In genomic region chr20:59359908-59360307, GRCh38 we compare ENCODE assay signal across 26 cellular contexts. TPM values are rescaled to one million over a fixed set of nuclear protein-coding genes. Genes with fewer than 3 reads are reported as not detected.
"Had no signal": no experiment of that assay in that cellular context is flagged by ENCODE, and none has a peak within 500 bp of the region (broad histone marks: within the 10 kb centered on the region; RNA-seq: fewer than 3 reads in every experiment).

No MANE protein-coding gene starts in this region.

- H3K9ac ChIP-seq: parathyroid adenoma had no signal

- H3K79me2 ChIP-seq: parathyroid adenoma had no signal

- H3K9me3 ChIP-seq: esophagus squamous epithelium, left lung, neutrophil, right lobe of liver, thyroid gland, vagina had no signal

- DNase-seq: cortex of kidney; effector memory CD8-positive, alpha-beta T cell; erythroblast; esophagus squamous epithelium; foreskin melanocyte; hypothalamus; kidney; left lung; mesendoderm; midbrain; naive thymus-derived CD4-positive, alpha-beta T cell; nephron progenitor cell; right lobe of liver; stimulated activated CD4-positive, alpha-beta T cell treated with anti-CD3 and anti-CD28 coated beads, Interleukin-12 subunit alpha, Interleukin-12 subunit beta, amount 100 ng/mL, for 4 hours; stimulated activated CD4-positive, alpha-beta T cell treated with anti-CD3 and anti-CD28 coated beads, Interleukin-1b, Interleukin-23, amount 100 ng/mL, for 48 hours; stimulated activated CD4-positive, alpha-beta T cell treated with anti-CD3 and anti-CD28 coated beads, Interleukin-4, amount 100 ng/mL, for 1 hour; stimulated activated CD8-positive, alpha-beta memory T cell treated with anti-CD3 and anti-CD28 coated beads, Interleukin-4, amount 100 ng/mL, for 48 hours; stimulated activated naive CD4-positive, alpha-beta T cell; stimulated activated naive CD8-positive, alpha-beta T cell treated with anti-CD3 and anti-CD28 coated beads, Interleukin-15, amount 100 ng/mL, for 72 hours; thyroid gland had no signal

- FAIRE-seq: endometrium, kidney had no signal

- H3K4me2 ChIP-seq: smooth muscle cell had no signal

- H3K4me1 ChIP-seq: left lung, parathyroid adenoma, right lobe of liver, vagina had no signal

- H3K27me3 ChIP-seq: neutrophil, right lobe of liver, thyroid gland, vagina had no signal

- H3K36me3 ChIP-seq: esophagus squamous epithelium, left lung, neutrophil, right lobe of liver, thyroid gland, vagina had no signal

- H2AFZ ChIP-seq: parathyroid adenoma had no signal

- H3K4me3 ChIP-seq: esophagus squamous epithelium, left lung, right lobe of liver, smooth muscle cell, thyroid gland, vagina had no signal

- H3K27ac ChIP-seq: left lung, neutrophil, parathyroid adenoma, right lobe of liver, thyroid gland, vagina had no signal

- ATAC-seq: effector memory CD8-positive, alpha-beta T cell; left lung; naive thymus-derived CD4-positive, alpha-beta T cell; right lobe of liver; stimulated activated naive CD8-positive, alpha-beta T cell treated with anti-CD3 and anti-CD28 coated beads, Interleukin-15, amount 100 ng/mL, for 72 hours had no signal

RNA-seq across cellular contexts. Expression of gene EDN3, which starts 59.5 kb away (rescaled TPM):
- polyA plus RNA-seq: mammary epithelial cell, smooth muscle cell had no signal
